36 cellular contexts compared by ENCODE assay signal in genomic region chr4:174870311-174870710, GRCh38. TPM values are rescaled to one million over a fixed set of nuclear protein-coding genes. Genes with fewer than 3 reads are reported as not detected.
"Had no signal": no experiment of that assay in that cellular context is flagged by ENCODE, and none has a peak within 500 bp of the region (broad histone marks: within the 10 kb centered on the region; RNA-seq: fewer than 3 reads in every experiment).

No MANE protein-coding gene starts in this region.

- H3K4me1 ChIP-seq: ascending aorta, esophagus squamous epithelium, gastroesophageal sphincter, heart right ventricle had no signal

- H3K27me3 ChIP-seq: ascending aorta, esophagus squamous epithelium, gastroesophageal sphincter, heart right ventricle had no signal

- H3K9me3 ChIP-seq: ascending aorta, esophagus squamous epithelium, gastroesophageal sphincter had no signal

- H3K4me3 ChIP-seq: ascending aorta, esophagus squamous epithelium, gastroesophageal sphincter, heart right ventricle had no signal

- ATAC-seq: activated CD4-positive, alpha-beta T cell treated with anti-CD3 and anti-CD28 coated beads for 36 hours; activated CD8-positive, alpha-beta memory T cell treated with anti-CD3 and anti-CD28 coated beads, Interleukin-2, amount 10 ng/mL, durations not matched to agents 7 days and 5 days; activated CD8-positive, alpha-beta T cell treated with anti-CD3 and anti-CD28 coated beads, Interleukin-2, amount 10 ng/mL, durations not matched to agents 7 days and 5 days; activated naive CD4-positive, alpha-beta T cell treated with anti-CD3 and anti-CD28 coated beads, Interleukin-2, amount 50 U/mL, for 72 hours; gastroesophageal sphincter; heart right ventricle had no signal

- H3K36me3 Mint-ChIP-seq: activated CD4-positive, alpha-beta memory T cell treated with anti-CD3 and anti-CD28 coated beads for 36 hours; activated CD8-positive, alpha-beta memory T cell treated with anti-CD3 and anti-CD28 coated beads, Interleukin-2, amount 10 ng/mL, durations not matched to agents 7 days and 5 days; activated naive CD4-positive, alpha-beta T cell treated with anti-CD3 and anti-CD28 coated beads, Interleukin-2, amount 10 ng/mL, durations not matched to agents 7 days and 5 days; activated naive CD4-positive, alpha-beta T cell treated with anti-CD3 and anti-CD28 coated beads, Interleukin-2, amount 50 U/mL, for 72 hours; activated naive CD8-positive, alpha-beta T cell treated with anti-CD3 and anti-CD28 coated beads, Interleukin-2, amount 10 ng/mL, durations not matched to agents 7 days and 5 days; brain had no signal

- H3K27ac ChIP-seq: ascending aorta, epithelial cell of prostate, esophagus squamous epithelium, gastroesophageal sphincter, heart right ventricle had no signal

- H3K4me1 Mint-ChIP-seq: activated CD4-positive, alpha-beta T cell treated with anti-CD3 and anti-CD28 coated beads for 36 hours; activated CD4-positive, alpha-beta T cell treated with anti-CD3 and anti-CD28 coated beads, Interleukin-2, amount 10 ng/mL, durations not matched to agents 24 days and 14 days; activated CD8-positive, alpha-beta memory T cell treated with anti-CD3 and anti-CD28 coated beads, Interleukin-2, amount 10 ng/mL, durations not matched to agents 7 days and 5 days; activated naive CD4-positive, alpha-beta T cell treated with anti-CD3 and anti-CD28 coated beads, Interleukin-2, amount 10 ng/mL, durations not matched to agents 7 days and 5 days; activated naive CD8-positive, alpha-beta T cell treated with anti-CD3 and anti-CD28 coated beads, Interleukin-2, amount 10 ng/mL, durations not matched to agents 7 days and 5 days; brain had no signal

- H3K4me3 Mint-ChIP-seq: activated CD4-positive, alpha-beta memory T cell treated with anti-CD3 and anti-CD28 coated beads for 36 hours; activated CD4-positive, alpha-beta T cell treated with anti-CD3 and anti-CD28 coated beads for 36 hours; activated CD4-positive, alpha-beta T cell treated with anti-CD3 and anti-CD28 coated beads, Interleukin-2, amount 10 ng/mL, durations not matched to agents 24 days and 14 days; activated CD8-positive, alpha-beta memory T cell treated with anti-CD3 and anti-CD28 coated beads, Interleukin-2, amount 10 ng/mL, durations not matched to agents 7 days and 5 days; activated CD8-positive, alpha-beta T cell treated with anti-CD3 and anti-CD28 coated beads, Interleukin-2, amount 10 ng/mL, durations not matched to agents 7 days and 5 days; activated naive CD4-positive, alpha-beta T cell treated with anti-CD3 and anti-CD28 coated beads, Interleukin-2, amount 10 ng/mL, durations not matched to agents 7 days and 5 days; activated naive CD8-positive, alpha-beta T cell treated with anti-CD3 and anti-CD28 coated beads, Interleukin-2, amount 10 ng/mL, durations not matched to agents 7 days and 5 days; activated T-helper 1 cell treated with anti-CD3 and anti-CD28 coated beads, Interleukin-12 subunit alpha, Interleukin-12 subunit beta, Interleukin-2, Interleukin-4 antibody, amounts not matched to agents 30 ng/mL and 10 ng/mL and 1 ng/mL, durations not matched to agents 14 hours and 24 hours and 36 hours; brain had no signal

- DNase-seq: activated CD4-positive, alpha-beta memory T cell treated with anti-CD3 and anti-CD28 coated beads for 36 hours; activated CD4-positive, alpha-beta T cell treated with anti-CD3 and anti-CD28 coated beads for 36 hours; activated CD4-positive, alpha-beta T cell treated with anti-CD3 and anti-CD28 coated beads, Interleukin-2, amount 10 ng/mL, durations not matched to agents 24 days and 14 days; activated CD4-positive, CD25-positive, alpha-beta regulatory T cell; activated CD4-positive, CD25-positive, alpha-beta regulatory T cell treated with anti-CD3 and anti-CD28 coated beads, Interleukin-2, amount 50 U/mL, for 72 hours; activated CD8-positive, alpha-beta memory T cell treated with anti-CD3 and anti-CD28 coated beads, Interleukin-2, amount 10 ng/mL, durations not matched to agents 7 days and 5 days; activated CD8-positive, alpha-beta memory T cell treated with anti-CD3 and anti-CD28 coated beads, Interleukin-2, amount 50 U/mL, for 4 hours; activated CD8-positive, alpha-beta T cell treated with anti-CD3 and anti-CD28 coated beads, Interleukin-2, amount 10 ng/mL, durations not matched to agents 7 days and 5 days; activated effector memory CD4-positive, alpha-beta T cell treated with anti-CD3 and anti-CD28 coated beads, Interleukin-2, amount 50 U/mL, for 16 hours; activated naive CD4-positive, alpha-beta T cell treated with anti-CD3 and anti-CD28 coated beads, Interleukin-2, amount 10 ng/mL, durations not matched to agents 7 days and 5 days; activated naive CD8-positive, alpha-beta T cell treated with anti-CD3 and anti-CD28 coated beads, Interleukin-2, amount 10 ng/mL, durations not matched to agents 7 days and 5 days; activated T-cell treated with anti-CD3 and anti-CD28 coated beads, Interleukin-2, amount 50 U/mL, for 1 hour; activated T-cell treated with anti-CD3 and anti-CD28 coated beads, Interleukin-2, amount 50 U/mL, for 48 hours; caudate nucleus; effector CD8-positive, alpha-beta T cell; esophagus squamous epithelium; foreskin melanocyte; heart right ventricle; T-helper 2 cell had no signal

- H3K27ac Mint-ChIP-seq: activated CD4-positive, alpha-beta memory T cell treated with anti-CD3 and anti-CD28 coated beads for 36 hours; activated CD4-positive, alpha-beta T cell treated with anti-CD3 and anti-CD28 coated beads for 36 hours; activated CD4-positive, alpha-beta T cell treated with anti-CD3 and anti-CD28 coated beads, Interleukin-2, amount 10 ng/mL, durations not matched to agents 24 days and 14 days; activated CD8-positive, alpha-beta memory T cell treated with anti-CD3 and anti-CD28 coated beads, Interleukin-2, amount 10 ng/mL, durations not matched to agents 7 days and 5 days; activated CD8-positive, alpha-beta T cell treated with anti-CD3 and anti-CD28 coated beads, Interleukin-2, amount 10 ng/mL, durations not matched to agents 7 days and 5 days; activated naive CD4-positive, alpha-beta T cell treated with anti-CD3 and anti-CD28 coated beads, Interleukin-2, amount 10 ng/mL, durations not matched to agents 7 days and 5 days; activated naive CD4-positive, alpha-beta T cell treated with anti-CD3 and anti-CD28 coated beads, Interleukin-2, amount 50 U/mL, for 72 hours; activated naive CD8-positive, alpha-beta T cell treated with anti-CD3 and anti-CD28 coated beads, Interleukin-2, amount 10 ng/mL, durations not matched to agents 7 days and 5 days; activated T-helper 1 cell treated with anti-CD3 and anti-CD28 coated beads, Interleukin-12 subunit alpha, Interleukin-12 subunit beta, Interleukin-2, Interleukin-4 antibody, amounts not matched to agents 30 ng/mL and 10 ng/mL and 1 ng/mL, durations not matched to agents 14 hours and 24 hours and 36 hours; activated T-helper 2 cell treated with anti-CD3 and anti-CD28 coated beads, Interferon-gamma antibody, Interleukin-2, Interleukin-4, amounts not matched to agents 10 μg/mL and 5 μg/mL and 100 μg/mL, durations not matched to agents 14 hours and 24 hours and 36 hours; brain had no signal

- H3K27me3 Mint-ChIP-seq: activated CD4-positive, alpha-beta memory T cell treated with anti-CD3 and anti-CD28 coated beads for 36 hours; activated CD4-positive, alpha-beta T cell treated with anti-CD3 and anti-CD28 coated beads for 36 hours; activated CD4-positive, alpha-beta T cell treated with anti-CD3 and anti-CD28 coated beads, Interleukin-2, amount 10 ng/mL, durations not matched to agents 24 days and 14 days; activated CD8-positive, alpha-beta memory T cell treated with anti-CD3 and anti-CD28 coated beads, Interleukin-2, amount 10 ng/mL, durations not matched to agents 7 days and 5 days; activated naive CD4-positive, alpha-beta T cell treated with anti-CD3 and anti-CD28 coated beads, Interleukin-2, amount 10 ng/mL, durations not matched to agents 7 days and 5 days; activated naive CD8-positive, alpha-beta T cell treated with anti-CD3 and anti-CD28 coated beads, Interleukin-2, amount 10 ng/mL, durations not matched to agents 7 days and 5 days; brain had no signal

- H3K36me3 ChIP-seq: ascending aorta, esophagus squamous epithelium, gastroesophageal sphincter, heart right ventricle had no signal

- H3K9me3 Mint-ChIP-seq: activated CD4-positive, alpha-beta T cell treated with anti-CD3 and anti-CD28 coated beads, Interleukin-2, amount 10 ng/mL, durations not matched to agents 24 days and 14 days; activated naive CD4-positive, alpha-beta T cell treated with anti-CD3 and anti-CD28 coated beads, Interleukin-2, amount 10 ng/mL, durations not matched to agents 7 days and 5 days; activated T-helper 1 cell treated with anti-CD3 and anti-CD28 coated beads, Interleukin-12 subunit alpha, Interleukin-12 subunit beta, Interleukin-2, Interleukin-4 antibody, amounts not matched to agents 30 ng/mL and 10 ng/mL and 1 ng/mL, durations not matched to agents 14 hours and 24 hours and 36 hours; activated T-helper 2 cell treated with anti-CD3 and anti-CD28 coated beads, Interferon-gamma antibody, Interleukin-2, Interleukin-4, amounts not matched to agents 10 μg/mL and 5 μg/mL and 100 μg/mL, durations not matched to agents 14 hours and 24 hours and 36 hours had no signal

RNA-seq across cellular contexts. Expression of gene GLRA3, which starts 41.3 kb away (rescaled TPM):
- total RNA-seq: activated CD4-positive, alpha-beta memory T cell treated with anti-CD3 and anti-CD28 coated beads for 36 hours; activated CD4-positive, alpha-beta T cell treated with anti-CD3 and anti-CD28 coated beads for 36 hours; activated CD4-positive, alpha-beta T cell treated with anti-CD3 and anti-CD28 coated beads, Interleukin-2, amount 10 ng/mL, durations not matched to agents 24 days and 14 days; activated CD8-positive, alpha-beta memory T cell treated with anti-CD3 and anti-CD28 coated beads for 36 hours; activated CD8-positive, alpha-beta memory T cell treated with anti-CD3 and anti-CD28 coated beads, Interleukin-2, amount 10 ng/mL, durations not matched to agents 7 days and 5 days; activated CD8-positive, alpha-beta T cell treated with anti-CD3 and anti-CD28 coated beads, Interleukin-2, amount 10 ng/mL, durations not matched to agents 7 days and 5 days; activated naive CD4-positive, alpha-beta T cell treated with anti-CD3 and anti-CD28 coated beads, Interleukin-2, amount 50 U/mL, for 72 hours; activated naive CD8-positive, alpha-beta T cell treated with anti-CD3 and anti-CD28 coated beads, Interleukin-2, amount 10 ng/mL, durations not matched to agents 7 days and 5 days; activated T-helper 1 cell treated with anti-CD3 and anti-CD28 coated beads, Interleukin-12 subunit alpha, Interleukin-12 subunit beta, Interleukin-2, Interleukin-4 antibody, amounts not matched to agents 30 ng/mL and 10 ng/mL and 1 ng/mL, durations not matched to agents 14 hours and 24 hours and 36 hours; activated T-helper 2 cell treated with anti-CD3 and anti-CD28 coated beads, Interferon-gamma antibody, Interleukin-2, Interleukin-4, amounts not matched to agents 10 μg/mL and 5 μg/mL and 100 μg/mL, durations not matched to agents 14 hours and 24 hours and 36 hours; ascending aorta; bronchial epithelial cell; chondrocyte; dermis microvascular lymphatic vessel endothelial cell; endothelial cell of umbilical vein; esophagus squamous epithelium; fibroblast of lung; fibroblast of villous mesenchyme; glomerular endothelial cell; heart right ventricle; T-helper 1 cell treated with Interleukin-12 subunit alpha and Interleukin-12 subunit beta and Interleukin-4 antibody, amounts not matched to agents 30 ng/mL and 1 ng/mL, for 36 hours had no signal
- polyA plus RNA-seq: endothelial cell of umbilical vein, esophagus, fibroblast of lung, heart right ventricle had no signal

RNA-seq across cellular contexts. Expression of gene ADAM29, which starts 47.8 kb away (rescaled TPM):
- total RNA-seq: activated CD4-positive, alpha-beta memory T cell treated with anti-CD3 and anti-CD28 coated beads for 36 hours; activated CD4-positive, alpha-beta T cell treated with anti-CD3 and anti-CD28 coated beads for 36 hours; activated CD4-positive, alpha-beta T cell treated with anti-CD3 and anti-CD28 coated beads, Interleukin-2, amount 10 ng/mL, durations not matched to agents 24 days and 14 days; activated CD8-positive, alpha-beta memory T cell treated with anti-CD3 and anti-CD28 coated beads for 36 hours; activated CD8-positive, alpha-beta memory T cell treated with anti-CD3 and anti-CD28 coated beads, Interleukin-2, amount 10 ng/mL, durations not matched to agents 7 days and 5 days; activated CD8-positive, alpha-beta T cell treated with anti-CD3 and anti-CD28 coated beads, Interleukin-2, amount 10 ng/mL, durations not matched to agents 7 days and 5 days; activated naive CD4-positive, alpha-beta T cell treated with anti-CD3 and anti-CD28 coated beads, Interleukin-2, amount 50 U/mL, for 72 hours; activated naive CD8-positive, alpha-beta T cell treated with anti-CD3 and anti-CD28 coated beads, Interleukin-2, amount 10 ng/mL, durations not matched to agents 7 days and 5 days; activated T-helper 1 cell treated with anti-CD3 and anti-CD28 coated beads, Interleukin-12 subunit alpha, Interleukin-12 subunit beta, Interleukin-2, Interleukin-4 antibody, amounts not matched to agents 30 ng/mL and 10 ng/mL and 1 ng/mL, durations not matched to agents 14 hours and 24 hours and 36 hours; activated T-helper 2 cell treated with anti-CD3 and anti-CD28 coated beads, Interferon-gamma antibody, Interleukin-2, Interleukin-4, amounts not matched to agents 10 μg/mL and 5 μg/mL and 100 μg/mL, durations not matched to agents 14 hours and 24 hours and 36 hours; ascending aorta; bronchial epithelial cell; chondrocyte; dermis microvascular lymphatic vessel endothelial cell; endothelial cell of umbilical vein; esophagus squamous epithelium; fibroblast of lung; fibroblast of villous mesenchyme; gastroesophageal sphincter; glomerular endothelial cell; heart right ventricle; T-helper 1 cell treated with Interleukin-12 subunit alpha and Interleukin-12 subunit beta and Interleukin-4 antibody, amounts not matched to agents 30 ng/mL and 1 ng/mL, for 36 hours had no signal
- polyA plus RNA-seq: endothelial cell of umbilical vein, esophagus, fibroblast of lung, heart right ventricle had no signal
